Comparison of ENCODE assay signal across 8 cellular contexts in genomic region chr9:136849960-136850865, GRCh38. TPM values are rescaled to one million over a fixed set of nuclear protein-coding genes. Genes with fewer than 3 reads are reported as not detected.
DNase-seq lines count a peak whose midpoint lies in the region; ATAC-seq and TF ChIP-seq lines count a peak whose summit lies in the region.

No MANE protein-coding gene starts in this region.

- ATAC-seq in heart left ventricle (no peak), foreskin keratinocyte (no peak)

- 28 to 39% (median 34%) methylated on average over 24 to 43 of the region's 43 CpGs for WGBS in heart left ventricle, 4 donors

- DNase-seq in heart left ventricle = peak in 1 of 5 donors; percentile 67
- no peak for DNase-seq in cardiac septum (ENCODE audit: low spot score)
- DNase-seq in caudate nucleus (lab: John Stamatoyannopoulos, UW) = no peak
- DNase-seq in vagina (ENCODE audit: extremely low spot score in 2 of 2) = no peak
- no peak for DNase-seq in foreskin keratinocyte
- DNase-seq in activated CD4-positive, CD25-positive, alpha-beta regulatory T cell treated with anti-CD3 and anti-CD28 coated beads, Interleukin-2, amount 50 U/mL, for 72 hours = no peak
- DNase-seq in stimulated activated CD4-positive, alpha-beta T cell treated with anti-CD3 and anti-CD28 coated beads, Interleukin-15, amount 100 ng/mL, for 24 hours = no peak

- H3K27ac ChIP-seq in heart left ventricle (peak overlapping the region; percentile 80 to 97 (median 92)), caudate nucleus (ENCODE audit: low read depth, low read length) (peak overlapping the region; percentile 74), vagina (peak overlapping the region; percentile 87), foreskin keratinocyte (no peak overlapping the region)

- H3K9me3 ChIP-seq in heart left ventricle (no peaks in the 10 kb centered on the region), mononuclear cell (ENCODE audit: low read depth, low read length) (no peaks in the 10 kb centered on the region), vagina (no peaks in the 10 kb centered on the region)

- H3K36me3 ChIP-seq in heart left ventricle (peaks cover 0 to 15% (median 9%) of the 10 kb centered on the region in 9 donors), vagina (no peaks in the 10 kb centered on the region)

- intact Hi-C loops in heart left ventricle (cut with DNase I) (loop anchor here in 9 of 10 donors (1.0 to 10.0 kb wide), 11 partner anchors 17 to 187 kb away; partner anchors contain the start of genes FBXW5 (in 7 of the 9), TMEM141 (in 6 of the 9), TRAF2 (in 3 of the 9) and C8G (in 2 of the 9)), cardiac septum (cut with DNase I) (loop anchor here (1.0 to 5.0 kb wide), 3 partner anchors 58 to 91 kb away; partner anchors contain the start of gene TMEM141), vagina (cut with DNase I) (loop anchor here (2.0 kb wide), 1 partner anchor 95 kb away; the partner anchor contains the start of genes C8G and FBXW5)

- peaks cover 0 to 23% (median 11%) of the 10 kb centered on the region in 9 donors for H3K27me3 ChIP-seq in heart left ventricle
- H3K27me3 ChIP-seq in mononuclear cell (ENCODE audit: insufficient read depth, low read length) = peaks cover 16% of the 10 kb centered on the region
- H3K27me3 ChIP-seq in vagina = peaks cover 12% of the 10 kb centered on the region
- H3K27me3 ChIP-seq in foreskin keratinocyte = peaks cover 29% of the 10 kb centered on the region

- H3K4me3 ChIP-seq in heart left ventricle (peak overlapping the region; percentile 63 to 93 (median 84)), mononuclear cell (ENCODE audit: low read length) (peak overlapping the region; percentile 20), vagina (peak overlapping the region; percentile 71 to 72)

- H3K4me1 ChIP-seq in heart left ventricle (peaks cover 4 to 59% (median 26%) of the 10 kb centered on the region in 12 donors), mononuclear cell (ENCODE audit: insufficient read depth, low read length) (peaks cover 32% of the 10 kb centered on the region), vagina (peaks cover 42% of the 10 kb centered on the region), foreskin keratinocyte (no peaks in the 10 kb centered on the region)

- TF ChIP-seq CTCF in heart left ventricle (IDR thresholded peaks at IDR 0.05) = no peak
- TF ChIP-seq CTCF in vagina (IDR thresholded peaks at IDR 0.05) = no peak
- TF ChIP-seq CTCF in foreskin keratinocyte (conservative IDR thresholded peaks at IDR 0.05) = no peak

- TF ChIP-seq POLR2A in heart left ventricle (IDR thresholded peaks at IDR 0.05) (no peak), vagina (IDR thresholded peaks at IDR 0.05) (no peak)

RNA-seq across cellular contexts. Expression of gene PHPT1, which starts 1.0 kb away (rescaled TPM):
- total RNA-seq in heart left ventricle (100 to 1,000 TPM; 230 to 386 (median 266) TPM), cardiac septum (296 TPM), mononuclear cell (14.0 TPM), vagina (38.1 TPM), foreskin keratinocyte (109 and 158 TPM in 2 replicates)
- polyA plus RNA-seq in heart left ventricle (100 to 1,000 TPM; 225 to 717 TPM), foreskin keratinocyte (156 and 253 TPM in 2 replicates)

RNA-seq across cellular contexts. Expression of gene MAMDC4, which starts 1.9 kb away (rescaled TPM):
- 1 to 10 TPM; 2.9 to 8.3 (median 6.1) TPM for total RNA-seq in heart left ventricle
- polyA plus RNA-seq in heart left ventricle = 10 to 100 TPM in 1 of 2 donors, 1 to 10 TPM in 1; 4.5 to 14.9 TPM
- 11.0 TPM for total RNA-seq in cardiac septum
- 0.52 TPM for total RNA-seq in mononuclear cell
- 3.2 TPM for total RNA-seq in vagina
- 3.5 and 3.7 TPM in 2 replicates for total RNA-seq in foreskin keratinocyte
- 2.1 and 3.0 TPM in 2 replicates for polyA plus RNA-seq in foreskin keratinocyte

RNA-seq across cellular contexts. Expression of gene AJM1, which starts 7.9 kb away (rescaled TPM):
- 1 to 10 TPM; 2.6 to 7.0 (median 6.2) TPM for total RNA-seq in heart left ventricle
- polyA plus RNA-seq in heart left ventricle = 1 to 10 TPM; 2.8 to 5.5 TPM
- total RNA-seq in cardiac septum = 8.6 TPM
- total RNA-seq in mononuclear cell = 0.73 TPM
- 1.2 TPM for total RNA-seq in vagina
- 0.42 and 0.71 TPM in 2 replicates for total RNA-seq in foreskin keratinocyte
- polyA plus RNA-seq in foreskin keratinocyte = 0.33 and 0.54 TPM in 2 replicates

RNA-seq across cellular contexts. Expression of gene EDF1, which starts 15.9 kb away (rescaled TPM):
- 100 to 1,000 TPM; 289 to 467 (median 341) TPM for total RNA-seq in heart left ventricle
- 100 to 1,000 TPM; 454 to 605 TPM for polyA plus RNA-seq in heart left ventricle
- total RNA-seq in cardiac septum = 293 TPM
- 162 TPM for total RNA-seq in mononuclear cell
- total RNA-seq in vagina = 257 TPM
- 382 TPM in 2 replicates for total RNA-seq in foreskin keratinocyte
- polyA plus RNA-seq in foreskin keratinocyte = 506 and 584 TPM in 2 replicates

RNA-seq across cellular contexts. Expression of gene TRAF2, which starts 36.1 kb away (rescaled TPM):
- 10 to 100 TPM in 3 of 9 donors, 1 to 10 TPM in 6; 6.3 to 14.7 (median 9.1) TPM for total RNA-seq in heart left ventricle
- polyA plus RNA-seq in heart left ventricle = 10 to 100 TPM; 10.6 to 28.3 TPM
- total RNA-seq in cardiac septum = 10.2 TPM
- 6.4 TPM for total RNA-seq in mononuclear cell
- 12.8 TPM for total RNA-seq in vagina
- total RNA-seq in foreskin keratinocyte = 22.4 and 27.0 TPM in 2 replicates
- 22.3 and 26.7 TPM in 2 replicates for polyA plus RNA-seq in foreskin keratinocyte

Comparison
In these comparisons a context has a peak if more than half of its experiments do, and no peak if none do; other contexts are left out.
1. H3K4me3 ChIP-seq: peak in every context shown above with its lines; median percentile 84 in heart left ventricle; 72 in vagina; 20 in mononuclear cell.